Comparison of ENCODE assay signal across 1 cellular context in genomic region chr5:173235499-173236394, GRCh38.
A peak's percentile ranks its signal among the peaks of the same experiment; 100 is the strongest.
TF ChIP-seq lines count a peak whose summit lies in the region.

No MANE protein-coding gene starts in this region.

TF ChIP-seq in H1, 55 proteins besides CTCF, POLR2A, EP300 and RAD21:
- TF ChIP-seq TBP (IDR thresholded peaks at IDR 0.05; ENCODE audit: low read depth, low read length) (no peak), NANOG (IDR thresholded peaks at IDR 0.05; ENCODE audit: insufficient read depth, low read depth, low read length, poor library complexity, severe bottlenecking) (no peak), GABPA (IDR thresholded peaks at IDR 0.05; ENCODE audit: borderline replicate concordance, insufficient read depth, low read length) (no peak), ZNF274 (IDR thresholded peaks at IDR 0.05; ENCODE audit: borderline replicate concordance, extremely low read depth, low read length) (no peak), RXRA (IDR thresholded peaks at IDR 0.05; ENCODE audit: insufficient read depth, low read depth, low read length) (no peak), CTBP2 (IDR thresholded peaks at IDR 0.05; ENCODE audit: borderline replicate concordance, insufficient read depth, insufficient read length, low read length) (peak; percentile 7), YY1 (IDR thresholded peaks at IDR 0.05; ENCODE audit: low read depth, low read length) (0 out of 2 replicates have a peak, but pooled peaks have one; percentile 5), FOSL1 (IDR thresholded peaks at IDR 0.05; ENCODE audit: insufficient read depth, low read depth, low read length) (no peak), USF2 (IDR thresholded peaks at IDR 0.05; ENCODE audit: low read length) (no peak), JUN (IDR thresholded peaks at IDR 0.05; ENCODE audit: low read depth, low read length) (no peak), BRCA1 (IDR thresholded peaks at IDR 0.05; ENCODE audit: low read depth, low read length) (no peak), KDM4A (IDR thresholded peaks at IDR 0.05; ENCODE audit: low read depth, low read length, severe bottlenecking) (no peak), POU5F1 (IDR thresholded peaks at IDR 0.05; ENCODE audit: low read depth, low read length) (no peak), SIN3A (conservative IDR thresholded peaks at IDR 0.05 in 1 of 2, IDR thresholded peaks at IDR 0.05 in 1 of 2; ENCODE audit: low read depth in 1 of 2, low read length in 2 of 2) (0 out of 4 replicates have a peak, but pooled peaks of 1 of the 2 experiments have one; percentile 14), EZH2 (IDR thresholded peaks at IDR 0.05; ENCODE audit: low read depth, low read length, severe bottlenecking) (no peak), CHD1 (IDR thresholded peaks at IDR 0.05; ENCODE audit: low read depth, low read length) (no peak), MAX (IDR thresholded peaks at IDR 0.05) (no peak), RNF2 (IDR thresholded peaks at IDR 0.05; ENCODE audit: borderline replicate concordance, low read depth, low read length, missing control alignments, poor library complexity, severe bottlenecking) (peak; percentile 3)
TF ChIP-seq in H1: peak in this region for 4.
